8 cellular contexts compared by ENCODE assay signal in genomic region chr10:71383972-71384687, GRCh38. TPM values are rescaled to one million over a fixed set of nuclear protein-coding genes. Genes with fewer than 3 reads are reported as not detected.
A peak's percentile ranks its signal among the peaks of the same experiment; 100 is the strongest.
DNase-seq lines count a peak whose midpoint lies in the region; ATAC-seq, FAIRE-seq and TF ChIP-seq lines count a peak whose summit lies in the region.

No MANE protein-coding gene starts in this region.

- TF ChIP-seq CTCF in 22Rv1 (IDR thresholded peaks at IDR 0.05) = peak; percentile 93
- peak; percentile 95 for TF ChIP-seq CTCF in GM12872 (IDR thresholded peaks at IDR 0.05; ENCODE audit: insufficient read depth, low read depth, low read length)
- peak; percentile 97 for TF ChIP-seq CTCF in bronchial epithelial cell (IDR thresholded peaks at IDR 0.05; ENCODE audit: insufficient read depth, low read length, severe bottlenecking)
- TF ChIP-seq CTCF in kidney epithelial cell (IDR thresholded peaks at IDR 0.05; ENCODE audit: insufficient read depth, low read length, poor library complexity, severe bottlenecking) = peak; percentile 97

- H3K27ac ChIP-seq in 22Rv1 = no peak overlapping the region

- no peaks in the 10 kb centered on the region for H3K36me3 ChIP-seq in bronchial epithelial cell (ENCODE audit: control insufficient read depth, insufficient read depth, low read length)
- H3K36me3 ChIP-seq in kidney epithelial cell (ENCODE audit: control insufficient read depth, insufficient read depth, low read length) = no peaks in the 10 kb centered on the region

- H3K27me3 ChIP-seq in bronchial epithelial cell (ENCODE audit: control insufficient read depth, insufficient read depth, low read length) = no peaks in the 10 kb centered on the region
- peaks cover 5% of the 10 kb centered on the region for H3K27me3 ChIP-seq in kidney epithelial cell (ENCODE audit: control insufficient read depth, insufficient read depth, low read length)

- no peak for FAIRE-seq in bronchial epithelial cell (lab: Jason Lieb, UNC)

- DNase-seq in MV-4-11 (lab: John Stamatoyannopoulos, UW) = peak; percentile 52
- DNase-seq in activated CD4-positive, CD25-positive, alpha-beta regulatory T cell (lab: John Stamatoyannopoulos, UW) = peak; percentile 22 to 64 (median 54)
- peak; percentile 19 for DNase-seq in bronchial epithelial cell (ENCODE audit: low read depth)
- DNase-seq in kidney epithelial cell (ENCODE audit: low read depth) = no peak
- DNase-seq in stimulated activated CD4-positive, alpha-beta T cell treated with anti-CD3 and anti-CD28 coated beads, Interleukin-4, amount 100 ng/mL, for 24 hours = peak; percentile 80

- no peak for ATAC-seq in GM19455 (IDR thresholded peaks at IDR 0.05; ENCODE audit: unreplicated experiment)

- H3K4me3 ChIP-seq in bronchial epithelial cell (ENCODE audit: low read depth, low read length) (no peak overlapping the region), kidney epithelial cell (ENCODE audit: low read depth, low read length) (no peak overlapping the region)

RNA-seq across cellular contexts. Expression of gene CDH23, which starts 12.6 kb away (rescaled TPM):
- total RNA-seq in bronchial epithelial cell (0.13 TPM in 1 of 2 replicates, not detected in the other), kidney epithelial cell (0.04 and 0.14 TPM in 2 replicates)
